19 cellular contexts compared by ENCODE assay signal in the genomic region with DNA sequence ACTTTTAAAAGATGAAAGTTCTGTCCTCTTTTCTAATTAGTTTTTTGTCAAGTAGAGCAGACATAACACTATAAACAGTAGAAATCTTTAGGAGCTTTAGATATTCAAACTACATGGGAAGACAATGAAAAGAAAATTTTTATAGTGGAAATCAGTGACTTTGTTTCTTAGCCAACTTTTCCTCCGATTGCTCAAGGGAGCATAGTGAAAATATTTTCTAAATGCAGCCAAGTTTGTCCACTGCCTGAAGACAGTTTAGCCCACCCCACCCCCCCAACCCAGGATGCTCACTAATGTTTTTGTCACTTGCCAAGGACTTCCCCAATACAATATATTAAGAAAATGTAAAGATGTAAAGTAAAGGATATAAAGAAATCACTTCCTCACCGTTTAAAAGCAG.
A peak's percentile ranks its signal among the peaks of the same experiment; 100 is the strongest.
DNase-seq lines count a peak whose midpoint lies in the region; ATAC-seq and TF ChIP-seq lines count a peak whose summit lies in the region.
"Had no signal": no experiment of that assay in that cellular context is flagged by ENCODE, and none has a peak within 500 bp of the region (broad histone marks: within the 10 kb centered on the region; RNA-seq: fewer than 3 reads in every experiment).

No MANE protein-coding gene starts in this region.

- no peaks in the 10 kb centered on the region for H3K9me2 ChIP-seq in GM23248 (ENCODE audit: insufficient read depth)

- no peaks in the 10 kb centered on the region for H3K36me3 ChIP-seq in BLaER1
- H3K36me3 ChIP-seq in GM23248 (ENCODE audit: low read depth) = no peaks in the 10 kb centered on the region
- H3K36me3 ChIP-seq: BE2C had no signal

- no peak overlapping the region for H2AFZ ChIP-seq in GM23248

- WGBS in GM23248 (ENCODE audit: low coverage in 1 of 2, low lambda C conversion rate in 2 of 2, missing lambda C conversion rate in 2 of 2), 2 experiments = 59 to 62% methylated on average over 2 of the region's 2 CpGs

- H3K4me3 ChIP-seq in BLaER1 = no peak overlapping the region
- no peak overlapping the region for H3K4me3 ChIP-seq in GM23248
- H3K4me3 ChIP-seq: SK-N-MC had no signal

- in situ Hi-C loops in GM23248 (cut with MboI) = no loop called here
- in situ Hi-C loops in GM13976 (cut with MboI; ENCODE audit: low sequenced_read_pairs, unreplicated experiment) = no loop called here

- H4K20me1 ChIP-seq in BLaER1 (no peaks in the 10 kb centered on the region), GM23248 (ENCODE audit: insufficient read depth) (no peaks in the 10 kb centered on the region)

- DNase-seq in GM23248 (peak; percentile 13), fibroblast of peridontal ligament (ENCODE audit: extremely low read depth) (peak; percentile 30), omental fat pad (ENCODE audit: low spot score) (no peak), NCI-H82 treated with DMSO at 0.1 percent for 48 hours (lab: John Stamatoyannopoulos, UW; ENCODE audit: unreplicated experiment) (no peak), GM13976 (ENCODE audit: low spot score) (no peak)
- no peak for DNase-seq in activated naive CD4-positive, alpha-beta T cell treated with anti-CD3 and anti-CD28 coated beads, Interleukin-2, amount 50 U/mL, for 16 hours
- no peak for DNase-seq in activated CD4-positive, alpha-beta T cell treated with anti-CD3 and anti-CD28 coated beads for 48 hours
- DNase-seq: BE2C; Calu3; CD4-positive, alpha-beta memory T cell; DMS79; HCEC 1CT; NCI-H1105; NCI-H2081; NCI-H774; OCI-M1; SHP77 had no signal

- no peak for TF ChIP-seq CTCF in omental fat pad (IDR thresholded peaks at IDR 0.05)
- no peak for TF ChIP-seq CTCF in GM13976 (IDR thresholded peaks at IDR 0.05; ENCODE audit: borderline replicate concordance, control extremely low read depth, extremely low read depth, insufficient read depth, missing control alignments)

- H3F3A ChIP-seq in GM23248 (ENCODE audit: insufficient read depth) = no peaks in the 10 kb centered on the region

- H3K27ac ChIP-seq in BLaER1 = no peak overlapping the region
- H3K27ac ChIP-seq in GM23248 = no peak overlapping the region
- H3K27ac ChIP-seq: SK-N-MC had no signal

- H3K27me3 ChIP-seq in BLaER1 (no peaks in the 10 kb centered on the region), GM23248 (replicated peaks; ENCODE audit: insufficient read depth) (no peaks in the 10 kb centered on the region)
- H3K27me3 ChIP-seq: BE2C had no signal

- peak; percentile 10 for ATAC-seq in omental fat pad (ENCODE audit: low FRiP score)

- H3K79me2 ChIP-seq in GM23248 (ENCODE audit: insufficient read depth) = no peaks in the 10 kb centered on the region

- H3K9ac ChIP-seq in BLaER1 = no peak overlapping the region
- no peak overlapping the region for H3K9ac ChIP-seq in GM23248

- H3K4me2 ChIP-seq in BLaER1 = 0 out of 2 replicates have a peak overlapping the region, but pooled peaks have one; percentile 19
- no peak overlapping the region for H3K4me2 ChIP-seq in GM23248 (ENCODE audit: unreplicated experiment)

- H3K4me1 ChIP-seq in BLaER1 = peaks cover 12% of the 10 kb centered on the region
- peaks cover 7% of the 10 kb centered on the region; the same call in 1 of the 2 replicates for H3K4me1 ChIP-seq in GM23248 (ENCODE audit: insufficient read depth)

- H3K9me3 ChIP-seq in BLaER1 (no peaks in the 10 kb centered on the region), GM23248 (ENCODE audit: low read depth) (no peaks in the 10 kb centered on the region)
- H3K9me3 ChIP-seq: BE2C had no signal

Comparison
In these comparisons a context has a peak if more than half of its experiments do, and no peak if none do; other contexts are left out.
1. DNase-seq: peak in GM23248 (single experiment) and fibroblast of peridontal ligament (single experiment); none in omental fat pad (single experiment), activated naive CD4-positive, alpha-beta T cell treated with anti-CD3 and anti-CD28 coated beads, Interleukin-2, amount 50 U/mL, for 16 hours (single experiment), NCI-H82 treated with DMSO at 0.1 percent for 48 hours (single experiment), activated CD4-positive, alpha-beta T cell treated with anti-CD3 and anti-CD28 coated beads for 48 hours (single experiment) and GM13976 (single experiment).